10 cellular contexts compared by ENCODE assay signal in genomic region chr17:43702636-43703035, GRCh38. TPM values are rescaled to one million over a fixed set of nuclear protein-coding genes. Genes with fewer than 3 reads are reported as not detected.
DNase-seq lines count a peak whose midpoint lies in the region; ATAC-seq, FAIRE-seq and TF ChIP-seq lines count a peak whose summit lies in the region.
"Had no signal": no experiment of that assay in that cellular context is flagged by ENCODE, and none has a peak within 500 bp of the region (broad histone marks: within the 10 kb centered on the region; RNA-seq: fewer than 3 reads in every experiment).

No MANE protein-coding gene starts in this region.

- H3K9me3 ChIP-seq in SK-N-SH, result no peaks in the 10 kb centered on the region
- no peaks in the 10 kb centered on the region for H3K9me3 ChIP-seq in kidney (ENCODE audit: control insufficient read depth in 1 of 2, low read length in 2 of 2)
- H3K9me3 ChIP-seq in thyroid gland, result no peaks in the 10 kb centered on the region

- TF ChIP-seq RAD21 in SK-N-SH (IDR thresholded peaks at IDR 0.05; ENCODE audit: low read length), result no peak

- peaks cover 21% of the 10 kb centered on the region for H3K27me3 Mint-ChIP-seq in activated CD4-positive, alpha-beta T cell treated with anti-CD3 and anti-CD28 coated beads, Interleukin-2, amount 10 ng/mL, durations not matched to agents 24 days and 14 days

- H3K9ac ChIP-seq in SK-N-SH (no peak overlapping the region), mesendoderm (ENCODE audit: low read length) (no peak overlapping the region), kidney (ENCODE audit: low read length in 2 of 2) (no peak overlapping the region)

- H3K27me3 ChIP-seq in SK-N-SH (ENCODE audit: insufficient read depth), result no peaks in the 10 kb centered on the region
- H3K27me3 ChIP-seq in mesendoderm (ENCODE audit: insufficient read depth, low read length, poor library complexity), result no peaks in the 10 kb centered on the region
- H3K27me3 ChIP-seq in thyroid gland, result no peaks in the 10 kb centered on the region

- H2BK5ac ChIP-seq in mesendoderm (ENCODE audit: low read length), result no peak overlapping the region

- 91% methylated on average over 4 of the region's 4 CpGs for WGBS in SK-N-SH (ENCODE audit: low lambda C conversion rate)
- no CpG with 5 or more reads among the region's 4 CpGs for WGBS in mesendoderm (ENCODE audit: extremely low coverage, insufficient coverage, low lambda C conversion rate)
- WGBS in thyroid gland, 2 donors, result 76 to 88% methylated on average over 4 of the region's 4 CpGs

- no peaks in the 10 kb centered on the region for H3K9me2 ChIP-seq in SK-N-SH

- no peak for TF ChIP-seq CTCF in SK-N-SH (IDR thresholded peaks at IDR 0.05)
- no peak for TF ChIP-seq CTCF in kidney (IDR thresholded peaks at IDR 0.05; ENCODE audit: borderline replicate concordance, extremely low read depth, insufficient read depth)
- no peak for TF ChIP-seq CTCF in thyroid gland (IDR thresholded peaks at IDR 0.05)

- no peak overlapping the region for H3K18ac ChIP-seq in mesendoderm (ENCODE audit: low read length)

- no peak for FAIRE-seq in kidney (lab: Jason Lieb, UNC)

- no peak for TF ChIP-seq POLR2A in thyroid gland (IDR thresholded peaks at IDR 0.05)

- no peak overlapping the region for H3K56ac ChIP-seq in mesendoderm (ENCODE audit: low read length)

- H3K4me3 ChIP-seq in SK-N-SH (ENCODE audit: low read depth in 2 of 2, low read length in 1 of 2) (no peak overlapping the region), mesendoderm (ENCODE audit: low read length) (no peak overlapping the region), kidney (ENCODE audit: low read length in 2 of 2) (no peak overlapping the region), thyroid gland (replicated peaks in 1 of 3) (no peak overlapping the region)

- no peak overlapping the region for H3K4me2 ChIP-seq in SK-N-SH
- H3K4me2 ChIP-seq in mesendoderm (ENCODE audit: low read length), result no peak overlapping the region

- H2BK120ac ChIP-seq in mesendoderm (ENCODE audit: low read depth, low read length), result no peak overlapping the region

- TF ChIP-seq EP300 in SK-N-SH (IDR thresholded peaks at IDR 0.05; ENCODE audit: borderline replicate concordance in 1 of 2, low read depth in 1 of 2, low read length in 1 of 2), result no peak

- H4K5ac ChIP-seq in mesendoderm (ENCODE audit: low read length), result no peak overlapping the region

- H4K20me1 ChIP-seq in SK-N-SH (ENCODE audit: insufficient read depth), result no peaks in the 10 kb centered on the region

- CTCF ChIA-PET in SK-N-SH (lab: Yijun Ruan, JAX), result interaction anchor here (1.2 to 2.3 kb wide), 3 partner anchors 8 to 144 kb away, joined by 6 to 14 read pairs (median 9); partner anchors contain the start of gene CD300LG

- H3K36me3 Mint-ChIP-seq in activated CD4-positive, alpha-beta T cell treated with anti-CD3 and anti-CD28 coated beads, Interleukin-2, amount 10 ng/mL, durations not matched to agents 24 days and 14 days (ENCODE audit: low read depth), result no peaks in the 10 kb centered on the region

- H3K27ac Mint-ChIP-seq in activated CD4-positive, alpha-beta T cell treated with anti-CD3 and anti-CD28 coated beads, Interleukin-2, amount 10 ng/mL, durations not matched to agents 24 days and 14 days, result no peak overlapping the region

- peak; percentile 68 for DNase-seq in activated CD4-positive, alpha-beta T cell treated with anti-CD3 and anti-CD28 coated beads, Interleukin-2, amount 10 ng/mL, durations not matched to agents 24 days and 14 days
- DNase-seq in activated CD4-positive, alpha-beta T cell treated with anti-CD3 and anti-CD28 coated beads, Interleukin-2, amount 50 U/mL, for 1 hour, result no peak
- DNase-seq in HT-29 (ENCODE audit: low spot score) (peak; percentile 31), SK-N-SH (peak; percentile 63), mesendoderm (peak; percentile 79), kidney (no peak), thyroid gland (no peak)
- DNase-seq: occipital lobe had no signal

- no peak overlapping the region for H3K4me3 Mint-ChIP-seq in activated CD4-positive, alpha-beta T cell treated with anti-CD3 and anti-CD28 coated beads, Interleukin-2, amount 10 ng/mL, durations not matched to agents 24 days and 14 days

- ATAC-seq in HG02852 (IDR thresholded peaks at IDR 0.05; ENCODE audit: unreplicated experiment), result no peak

- no peak overlapping the region for H2BK15ac ChIP-seq in mesendoderm (replicated peaks; ENCODE audit: low read depth)

- POLR2A ChIA-PET in SK-N-SH (lab: Yijun Ruan, JAX), result interaction anchor here (1.0 kb wide), 1 partner anchor 57 kb away, joined by 4 read pairs; no protein-coding TSS in a partner anchor

- no peaks in the 10 kb centered on the region for H3K4me1 ChIP-seq in SK-N-SH (ENCODE audit: control insufficient read depth in 1 of 2, insufficient read depth in 2 of 2, low read depth in 1 of 2, low read length in 1 of 2)
- H3K4me1 ChIP-seq in mesendoderm (ENCODE audit: control insufficient read depth, low read depth, low read length), result no peaks in the 10 kb centered on the region
- H3K4me1 ChIP-seq in kidney (ENCODE audit: control insufficient read depth in 1 of 2, insufficient read depth in 1 of 2, low read depth in 1 of 2, low read length in 2 of 2), result no peaks in the 10 kb centered on the region
- no peaks in the 10 kb centered on the region for H3K4me1 ChIP-seq in thyroid gland

- no peak overlapping the region for H3K23ac ChIP-seq in mesendoderm (ENCODE audit: low read length)

- H3K27ac ChIP-seq in SK-N-SH (ENCODE audit: low read depth in 2 of 2, low read length in 1 of 2) (no peak overlapping the region), mesendoderm (ENCODE audit: low read depth, low read length) (no peak overlapping the region), kidney (ENCODE audit: low read depth in 2 of 2, low read length in 2 of 2) (no peak overlapping the region), thyroid gland (no peak overlapping the region)
- H3K27ac ChIP-seq: C4-2B had no signal

- H3K79me2 ChIP-seq in SK-N-SH (ENCODE audit: insufficient read depth) (no peaks in the 10 kb centered on the region), mesendoderm (ENCODE audit: control insufficient read depth, insufficient read depth, low read length) (no peaks in the 10 kb centered on the region)

- intact Hi-C loops in activated CD4-positive, alpha-beta T cell treated with anti-CD3 and anti-CD28 coated beads, Interleukin-2, amount 10 ng/mL, durations not matched to agents 24 days and 14 days (cut with micrococcal nuclease), result no loop called here
- intact Hi-C loops in kidney (cut with DNase I) (no loop called here), thyroid gland (cut with DNase I) (no loop called here)

- no peaks in the 10 kb centered on the region for H3K79me1 ChIP-seq in mesendoderm (ENCODE audit: low read length)

- H2AK5ac ChIP-seq in mesendoderm (ENCODE audit: low read length), result no peak overlapping the region

- peaks cover 8% of the 10 kb centered on the region for H3K4me1 Mint-ChIP-seq in activated CD4-positive, alpha-beta T cell treated with anti-CD3 and anti-CD28 coated beads, Interleukin-2, amount 10 ng/mL, durations not matched to agents 24 days and 14 days

- peaks cover 3% of the 10 kb centered on the region for H3K9me3 Mint-ChIP-seq in activated CD4-positive, alpha-beta T cell treated with anti-CD3 and anti-CD28 coated beads, Interleukin-2, amount 10 ng/mL, durations not matched to agents 24 days and 14 days

- H3K36me3 ChIP-seq in SK-N-SH (replicated peaks in 1 of 2; ENCODE audit: control insufficient read depth in 1 of 2, insufficient read depth in 2 of 2, low read length in 1 of 2) (no peaks in the 10 kb centered on the region), mesendoderm (ENCODE audit: control insufficient read depth, insufficient read depth, low read length) (no peaks in the 10 kb centered on the region), kidney (ENCODE audit: control insufficient read depth in 1 of 2, insufficient read depth in 2 of 2, low read length in 2 of 2) (no peaks in the 10 kb centered on the region), thyroid gland (no peaks in the 10 kb centered on the region)

- no peak overlapping the region for H4K8ac ChIP-seq in mesendoderm (ENCODE audit: low read depth, low read length)

- H2AFZ ChIP-seq in SK-N-SH (ENCODE audit: low read depth), result no peak overlapping the region

- peaks cover 1% of the 10 kb centered on the region for H3F3A ChIP-seq in SK-N-SH (replicated peaks; ENCODE audit: insufficient read depth)

- H3K4ac ChIP-seq in mesendoderm (ENCODE audit: low read depth, low read length), result no peak overlapping the region

TF ChIP-seq in SK-N-SH, 30 proteins besides CTCF, POLR2A, EP300 and RAD21 (continues in another document):
- TF ChIP-seq USF1 (IDR thresholded peaks at IDR 0.05; ENCODE audit: borderline replicate concordance, low read depth) (peak; percentile 82), RCOR1 (IDR thresholded peaks at IDR 0.05; ENCODE audit: low read length) (no peak)

RNA-seq across cellular contexts. Expression of gene MEOX1, which starts 40.9 kb away (rescaled TPM):
- 0.21 and 0.50 TPM in 2 replicates for total RNA-seq in activated CD4-positive, alpha-beta T cell treated with anti-CD3 and anti-CD28 coated beads, Interleukin-2, amount 10 ng/mL, durations not matched to agents 24 days and 14 days
- not detected in 2 replicates for total RNA-seq in HT-29 (2014; rRNA removed; shearing (Covaris generic))
- polyA plus RNA-seq in SK-N-SH (2012; rRNA removed) (0.05 TPM in 1 of 2 replicates, not detected in the other), kidney (ENCODE audit: insufficient read depth, low read depth, low replicate concordance) (not detected)
- 0.03 and 0.04 TPM in 2 replicates for polyA plus RNA-seq in SK-N-SH (2012; cell fraction: cytosol; rRNA removed)
- polyA plus RNA-seq in SK-N-SH (2012; cell fraction: nucleus; rRNA removed), result 0.02 TPM in 1 of 2 replicates, not detected in the other
- polyA plus RNA-seq in mesendoderm (2013, experiment 1 of 2), result 0.04 TPM
- 0.04 TPM for polyA plus RNA-seq in mesendoderm (2013, experiment 2 of 2)
- total RNA-seq in kidney (1.4 TPM), thyroid gland (1 to 10 TPM in 3 of 4 donors, not detected in 1; 1.1 to 1.9 (median 1.4) TPM)
- total RNA-seq: occipital lobe had no signal

RNA-seq across cellular contexts. Expression of gene SOST, which starts 56.0 kb away (rescaled TPM):
- total RNA-seq in activated CD4-positive, alpha-beta T cell treated with anti-CD3 and anti-CD28 coated beads, Interleukin-2, amount 10 ng/mL, durations not matched to agents 24 days and 14 days, result not detected in 2 replicates
- not detected in 2 replicates for total RNA-seq in HT-29 (2014; rRNA removed; shearing (Covaris generic))
- polyA plus RNA-seq in SK-N-SH (2012; rRNA removed) (not detected in 2 replicates), kidney (ENCODE audit: insufficient read depth, low read depth, low replicate concordance) (15.1 TPM)
- 0.01 TPM in 1 of 2 replicates, not detected in the other for polyA plus RNA-seq in SK-N-SH (2012; cell fraction: cytosol; rRNA removed)
- polyA plus RNA-seq in SK-N-SH (2012; cell fraction: nucleus; rRNA removed), result not detected in 2 replicates
- polyA plus RNA-seq in mesendoderm (2013, experiment 1 of 2), result 0.13 TPM
- polyA plus RNA-seq in mesendoderm (2013, experiment 2 of 2), result 0.14 TPM
- total RNA-seq in kidney (0.09 TPM), thyroid gland (not detected)
- total RNA-seq: occipital lobe had no signal

Comparison
In these comparisons a context has a peak if more than half of its experiments do, and no peak if none do; other contexts are left out.
1. DNase-seq: peak in activated CD4-positive, alpha-beta T cell treated with anti-CD3 and anti-CD28 coated beads, Interleukin-2, amount 10 ng/mL, durations not matched to agents 24 days and 14 days (single experiment), HT-29 (single experiment), SK-N-SH (single experiment) and mesendoderm (single experiment); none in activated CD4-positive, alpha-beta T cell treated with anti-CD3 and anti-CD28 coated beads, Interleukin-2, amount 50 U/mL, for 1 hour (single experiment), kidney (single experiment) and thyroid gland (0 of 2).